12 cellular contexts compared by ENCODE assay signal in genomic region chr12:89883630-89884364, GRCh38.
DNase-seq lines count a peak whose midpoint lies in the region; ATAC-seq, FAIRE-seq and TF ChIP-seq lines count a peak whose summit lies in the region.
"Had no signal": no experiment of that assay in that cellular context is flagged by ENCODE, and none has a peak within 500 bp of the region (broad histone marks: within the 10 kb centered on the region; RNA-seq: fewer than 3 reads in every experiment).

No MANE protein-coding gene starts in this region.

- no peak for FAIRE-seq in GM12878 (lab: Jason Lieb, UNC)

- no peak for TF ChIP-seq POLR2A in GM12878 (IDR thresholded peaks at IDR 0.05; ENCODE audit: low read depth, low read length)

- H3K9me3 Mint-ChIP-seq in endothelial cell (ENCODE audit: unreplicated experiment) = no peaks in the 10 kb centered on the region
- peaks cover 7% of the 10 kb centered on the region for H3K9me3 Mint-ChIP-seq in activated naive CD8-positive, alpha-beta T cell treated with anti-CD3 and anti-CD28 coated beads, Interleukin-2, amount 50 U/mL, for 24 hours

- no peaks in the 10 kb centered on the region for H3K27me3 Mint-ChIP-seq in endothelial cell (ENCODE audit: unreplicated experiment)
- no peaks in the 10 kb centered on the region for H3K27me3 Mint-ChIP-seq in activated naive CD8-positive, alpha-beta T cell treated with anti-CD3 and anti-CD28 coated beads, Interleukin-2, amount 50 U/mL, for 24 hours

- no peak for TF ChIP-seq RAD21 in GM12878 (IDR thresholded peaks at IDR 0.05; ENCODE audit: insufficient read depth, low read depth, low read length)

- 90% methylated on average over 4 of the region's 4 CpGs for WGBS in GM12878 (ENCODE audit: insufficient coverage, insufficient replicate concordance, low lambda C conversion rate, missing lambda C conversion rate)

- BruUV-seq in GM12878 (replicated peaks; lab: Mats Ljungman, UMichigan) = no TSS peak

- RAD21 ChIA-PET in GM12878 (lab: Charles Lee; ENCODE audit: unreplicated experiment) = interaction anchor here (0.7 to 3.2 kb wide), 11 partner anchors 20 to 318 kb away, joined by 3 to 17 read pairs (median 4); no protein-coding TSS in a partner anchor

- DNase-seq in G401 (ENCODE audit: low spot score) = peak; percentile 55
- DNase-seq in NCI-H2029 treated with DMSO at 0.1 percent for 48 hours (lab: John Stamatoyannopoulos, UW) = peak; percentile 33
- DNase-seq in GM12878 (ENCODE audit: low read depth, low spot score) = no peak
- peak; percentile 74 for DNase-seq in myocyte (ENCODE audit: low read depth)
- DNase-seq in Right ventricle myocardium superior = no peak
- DNase-seq in endothelial cell (ENCODE audit: low spot score) = no peak
- no peak for DNase-seq in activated naive CD8-positive, alpha-beta T cell treated with anti-CD3 and anti-CD28 coated beads, Interleukin-2, amount 50 U/mL, for 24 hours
- DNase-seq: DMS79; effector CD8-positive, alpha-beta T cell; MM.1S had no signal

- no peak overlapping the region for H3K27ac ChIP-seq in GM12878 (ENCODE audit: control insufficient read depth, insufficient read depth)

- CTCF ChIA-PET in GM12878 (lab: Yijun Ruan, JAX) = interaction anchor here (0.8 to 2.1 kb wide), 7 partner anchors 11 to 340 kb away, joined by 3 to 5 read pairs (median 4); no protein-coding TSS in a partner anchor

- SMC1A ChIA-PET in GM12878 (lab: Charles Lee; ENCODE audit: uncharacterized antibody, unreplicated experiment) = interaction anchor here (0.6 to 6.4 kb wide), 27 partner anchors 10 to 339 kb away, joined by 3 to 45 read pairs (median 4); no protein-coding TSS in a partner anchor

- no peak overlapping the region for H3K27ac Mint-ChIP-seq in endothelial cell (ENCODE audit: unreplicated experiment)
- no peak overlapping the region for H3K27ac Mint-ChIP-seq in activated naive CD8-positive, alpha-beta T cell treated with anti-CD3 and anti-CD28 coated beads, Interleukin-2, amount 50 U/mL, for 24 hours

- H3K4me3 Mint-ChIP-seq in endothelial cell (ENCODE audit: unreplicated experiment) = no peak overlapping the region
- no peak overlapping the region for H3K4me3 Mint-ChIP-seq in activated naive CD8-positive, alpha-beta T cell treated with anti-CD3 and anti-CD28 coated beads, Interleukin-2, amount 50 U/mL, for 24 hours

- intact Hi-C loops in GM12878 (cut with micrococcal nuclease; ENCODE audit: unreplicated experiment) = loop anchor here (2.0 to 5.0 kb wide), 5 partner anchors 77 to 341 kb away; no protein-coding TSS in a partner anchor
- intact Hi-C loops in Right ventricle myocardium superior (cut with DNase I) = no loop called here

- no peaks in the 10 kb centered on the region for H3K9me3 ChIP-seq in GM12878 (replicated peaks; ENCODE audit: control insufficient read depth, insufficient read depth, low read length)

- no peak overlapping the region for H3K9ac ChIP-seq in GM12878 (ENCODE audit: control insufficient read depth, insufficient read depth, low read length)

- TF ChIP-seq CTCF in GM12878 (IDR thresholded peaks at IDR 0.05 in 2 of 3, conservative IDR thresholded peaks at IDR 0.05 in 1 of 3; ENCODE audit: control insufficient read depth in 2 of 3, extremely low read depth in 1 of 3, insufficient read depth in 1 of 3, low read depth in 3 of 3, low read length in 3 of 3) (no peak), endothelial cell (IDR thresholded peaks at IDR 0.05; ENCODE audit: unreplicated experiment) (no peak)

- H3K4me2 ChIP-seq in GM12878 (ENCODE audit: control insufficient read depth, insufficient read depth) = no peak overlapping the region

- in situ Hi-C loops in G401 (cut with HindIII; ENCODE audit: low sequenced_read_pairs) = no loop called here
- in situ Hi-C loops in GM12878 (cut with MboI) = no loop called here

- H3K36me3 Mint-ChIP-seq in endothelial cell (ENCODE audit: low read depth, unreplicated experiment) = no peaks in the 10 kb centered on the region
- no peaks in the 10 kb centered on the region for H3K36me3 Mint-ChIP-seq in activated naive CD8-positive, alpha-beta T cell treated with anti-CD3 and anti-CD28 coated beads, Interleukin-2, amount 50 U/mL, for 24 hours (ENCODE audit: low read depth)

- POLR2A ChIA-PET in GM12878 (lab: Charles Lee) = interaction anchor here (1.0 to 1.6 kb wide), 6 partner anchors 10 to 178 kb away, joined by 3 to 6 read pairs (median 3); no protein-coding TSS in a partner anchor

- no peaks in the 10 kb centered on the region for H3K36me3 ChIP-seq in GM12878 (ENCODE audit: control insufficient read depth in 2 of 2, insufficient read depth in 2 of 2, low read length in 1 of 2)

- ATAC-seq in GM12878 = no peak
- no peak for ATAC-seq in Right ventricle myocardium superior (ENCODE audit: poor library complexity)
- ATAC-seq in HG03280 (IDR thresholded peaks at IDR 0.05; ENCODE audit: unreplicated experiment) = no peak
- no peak for ATAC-seq in activated naive CD8-positive, alpha-beta T cell treated with anti-CD3 and anti-CD28 coated beads, Interleukin-2, amount 50 U/mL, for 24 hours

- no peaks in the 10 kb centered on the region for H3K4me1 Mint-ChIP-seq in endothelial cell (ENCODE audit: unreplicated experiment)
- peaks cover 47% of the 10 kb centered on the region for H3K4me1 Mint-ChIP-seq in activated naive CD8-positive, alpha-beta T cell treated with anti-CD3 and anti-CD28 coated beads, Interleukin-2, amount 50 U/mL, for 24 hours

- no peak overlapping the region for H2AFZ ChIP-seq in GM12878 (ENCODE audit: control insufficient read depth, low read depth, low read length)

- no peaks in the 10 kb centered on the region for H3K79me2 ChIP-seq in GM12878 (ENCODE audit: control insufficient read depth, insufficient read depth, low read length)

- peaks cover 33% of the 10 kb centered on the region for H3K4me1 ChIP-seq in GM12878 (ENCODE audit: control insufficient read depth, insufficient read depth, low read length)

- TF ChIP-seq EP300 in GM12878 (IDR thresholded peaks at IDR 0.05; ENCODE audit: borderline replicate concordance in 1 of 2, control insufficient read depth in 1 of 2, low read depth in 2 of 2, low read length in 2 of 2) = no peak

- H4K20me1 ChIP-seq in GM12878 (ENCODE audit: control insufficient read depth, insufficient read depth) = no peaks in the 10 kb centered on the region

- no peaks in the 10 kb centered on the region for H3K27me3 ChIP-seq in GM12878 (replicated peaks in 1 of 2; ENCODE audit: control insufficient read depth in 2 of 2, insufficient read depth in 2 of 2, low read length in 1 of 2)

- no peak overlapping the region for H3K4me3 ChIP-seq in GM12878
- H3K4me3 ChIP-seq: skin epidermis had no signal

TF ChIP-seq in GM12878, 131 proteins besides CTCF, POLR2A, EP300 and RAD21:
- TF ChIP-seq NFYA (IDR thresholded peaks at IDR 0.05; ENCODE audit: borderline replicate concordance, low read depth, low read length) = no peak
- TF ChIP-seq RUNX3 (IDR thresholded peaks at IDR 0.05; ENCODE audit: low read length) = peak; percentile 40; the same call in 1 of the 2 replicates
- TF ChIP-seq DPF2 (IDR thresholded peaks at IDR 0.05) = no peak
- no peak for TF ChIP-seq EGR1 (IDR thresholded peaks at IDR 0.05; ENCODE audit: borderline replicate concordance in 1 of 2, low read depth in 2 of 2, low read length in 2 of 2)
- no peak for TF ChIP-seq GABPA (IDR thresholded peaks at IDR 0.05; ENCODE audit: low read depth)
- no peak for TF ChIP-seq ETV6 (conservative IDR thresholded peaks at IDR 0.05 in 1 of 2, IDR thresholded peaks at IDR 0.05 in 1 of 2; ENCODE audit: borderline replicate concordance in 1 of 2, low read depth in 1 of 2)
- TF ChIP-seq CEBPZ (IDR thresholded peaks at IDR 0.05; ENCODE audit: low read depth, low read length) = no peak
- TF ChIP-seq TBL1XR1 (IDR thresholded peaks at IDR 0.05; ENCODE audit: low read depth, low read length) = no peak
- no peak for TF ChIP-seq POU2F2 (IDR thresholded peaks at IDR 0.05; ENCODE audit: borderline replicate concordance, low read depth, low read length)

Comparison
In these comparisons a context has a peak if more than half of its experiments do, and no peak if none do; other contexts are left out.
1. DNase-seq: peak in G401 (single experiment), NCI-H2029 treated with DMSO at 0.1 percent for 48 hours (single experiment) and myocyte (single experiment); none in GM12878 (single experiment), Right ventricle myocardium superior (single experiment), endothelial cell (single experiment) and activated naive CD8-positive, alpha-beta T cell treated with anti-CD3 and anti-CD28 coated beads, Interleukin-2, amount 50 U/mL, for 24 hours (single experiment).